Comparison of ENCODE assay signal across 8 cellular contexts in genomic region chr19:18833141-18833476, GRCh38. TPM values are rescaled to one million over a fixed set of nuclear protein-coding genes. Genes with fewer than 3 reads are reported as not detected.
DNase-seq lines count a peak whose midpoint lies in the region; ATAC-seq, FAIRE-seq and TF ChIP-seq lines count a peak whose summit lies in the region.

No MANE protein-coding gene starts in this region.

- FAIRE-seq in pancreas (lab: Jason Lieb, UNC): no peak

- H3K9me3 ChIP-seq in NT2/D1 (ENCODE audit: insufficient read depth, low read length) (no peaks in the 10 kb centered on the region), endodermal cell (ENCODE audit: control insufficient read depth, low read length) (no peaks in the 10 kb centered on the region), pancreas (no peaks in the 10 kb centered on the region)

- no peak for DNase-seq in GM06990 (ENCODE audit: extremely low read depth, insufficient read length)
- DNase-seq in NT2/D1 (ENCODE audit: low read depth, low spot score): no peak
- DNase-seq in endodermal cell: no peak
- DNase-seq in pancreas: peak in 1 of 6 donors; percentile 59
- DNase-seq in HK-2 (ENCODE audit: unreplicated experiment): no peak
- no peak for DNase-seq in COLO829 (ENCODE audit: low spot score)
- no peak for DNase-seq in nucleus accumbens (lab: John Stamatoyannopoulos, UW)

- TF ChIP-seq CTCF in GM06990 (IDR thresholded peaks at IDR 0.05; ENCODE audit: insufficient read depth, low read length, poor library complexity, severe bottlenecking) (no peak), endodermal cell (conservative IDR thresholded peaks at IDR 0.05) (no peak), pancreas (IDR thresholded peaks at IDR 0.05) (no peak)

- H3K27ac ChIP-seq in endodermal cell (ENCODE audit: low read depth, low read length) (no peak overlapping the region), pancreas (peak overlapping the region; percentile 64 to 89 (median 83))

- WGBS in endodermal cell (ENCODE audit: insufficient coverage in 1 of 2, insufficient read length in 1 of 2), 2 experiments: 13 to 18% methylated on average over 6 to 9 of the region's 9 CpGs
- 1% methylated on average over 9 of the region's 9 CpGs for WGBS in pancreas, 2 donors

- H3K4me1 Mint-ChIP-seq in endodermal cell: peaks cover 22% of the 10 kb centered on the region

- no peaks in the 10 kb centered on the region for H3K9me3 Mint-ChIP-seq in endodermal cell

- H3K9ac ChIP-seq in NT2/D1 (ENCODE audit: insufficient read length, low read depth) (peak overlapping the region; percentile 95), endodermal cell (ENCODE audit: extremely low read depth, low read length, poor library complexity, severe bottlenecking) (peak overlapping the region; percentile 77)

- intact Hi-C loops in pancreas (cut with DNase I): no loop called here

- H3K4me3 Mint-ChIP-seq in endodermal cell: peak overlapping the region; percentile 89

- peaks cover 36% of the 10 kb centered on the region for H3K36me3 Mint-ChIP-seq in endodermal cell (ENCODE audit: low read depth)

- H3K4me1 ChIP-seq in NT2/D1 (ENCODE audit: insufficient read depth, insufficient read length) (no peaks in the 10 kb centered on the region), endodermal cell (ENCODE audit: control insufficient read depth, insufficient read depth, low read length) (no peaks in the 10 kb centered on the region), pancreas (peaks cover 5 to 18% (median 14%) of the 10 kb centered on the region in 3 donors)

- peak overlapping the region; percentile 91 for H3K27ac Mint-ChIP-seq in endodermal cell

- no peaks in the 10 kb centered on the region for H3K27me3 ChIP-seq in GM06990 (replicated peaks; ENCODE audit: control insufficient read depth, insufficient read depth, low read length)
- peaks cover 9% of the 10 kb centered on the region for H3K27me3 ChIP-seq in NT2/D1 (ENCODE audit: insufficient read depth, insufficient read length)
- H3K27me3 ChIP-seq in endodermal cell (ENCODE audit: control insufficient read depth, insufficient read depth, low read length, poor library complexity, severe bottlenecking): peaks cover 10% of the 10 kb centered on the region
- no peaks in the 10 kb centered on the region for H3K27me3 ChIP-seq in pancreas

- H3K4me3 ChIP-seq in GM06990 (replicated peaks; ENCODE audit: low read depth, low read length): peak overlapping the region; percentile 81
- peak overlapping the region; percentile 90 for H3K4me3 ChIP-seq in NT2/D1 (ENCODE audit: insufficient read length, low read depth)
- peak overlapping the region; percentile 85 for H3K4me3 ChIP-seq in endodermal cell (ENCODE audit: low read length)
- peak overlapping the region; percentile 83 to 92 (median 90) for H3K4me3 ChIP-seq in pancreas

- peaks cover 7% of the 10 kb centered on the region for H3K27me3 Mint-ChIP-seq in endodermal cell (ENCODE audit: insufficient read depth)

- H3K36me3 ChIP-seq in GM06990 (ENCODE audit: control insufficient read depth, insufficient read depth, low read length): peaks cover 6% of the 10 kb centered on the region; the same call in 1 of the 2 replicates
- peaks cover 52% of the 10 kb centered on the region for H3K36me3 ChIP-seq in NT2/D1 (ENCODE audit: insufficient read depth, insufficient read length, low read length)
- H3K36me3 ChIP-seq in endodermal cell (ENCODE audit: control insufficient read depth, insufficient read depth, low read length): peaks cover 34% of the 10 kb centered on the region
- no peaks in the 10 kb centered on the region for H3K36me3 ChIP-seq in pancreas

- ATAC-seq in pancreas (peak in 3 of 4 donors; percentile 1 to 31 (median 25)), HG03565 (IDR thresholded peaks at IDR 0.05; ENCODE audit: unreplicated experiment) (no peak)

RNA-seq across cellular contexts. Expression of gene UPF1, which starts 1.4 kb away (rescaled TPM):
- total RNA-seq in endodermal cell: 10 to 100 TPM; 82.1 to 87.3 TPM
- polyA plus RNA-seq in endodermal cell (2013, experiment 1 of 2): 38.3 TPM
- polyA plus RNA-seq in endodermal cell (2013, experiment 2 of 2): 37.6 TPM
- 10 to 100 TPM; 26.3 to 54.4 (median 33.4) TPM for total RNA-seq in pancreas
- 10 to 100 TPM; 44.1 to 50.7 TPM for polyA plus RNA-seq in pancreas

RNA-seq across cellular contexts. Expression of gene COMP, which starts 42.0 kb away (rescaled TPM):
- total RNA-seq in endodermal cell (not detected), pancreas (1 to 10 TPM in 2 of 6 donors, under 1 TPM in 4; 0.05 to 3.7 (median 0.59) TPM)
- polyA plus RNA-seq in endodermal cell (2013, experiment 1 of 2): 0.96 TPM
- 1.8 TPM for polyA plus RNA-seq in endodermal cell (2013, experiment 2 of 2)
- polyA plus RNA-seq in pancreas: under 1 TPM; 0.23 to 0.49 TPM
